1 cellular context compared by ENCODE assay signal in the genomic region with DNA sequence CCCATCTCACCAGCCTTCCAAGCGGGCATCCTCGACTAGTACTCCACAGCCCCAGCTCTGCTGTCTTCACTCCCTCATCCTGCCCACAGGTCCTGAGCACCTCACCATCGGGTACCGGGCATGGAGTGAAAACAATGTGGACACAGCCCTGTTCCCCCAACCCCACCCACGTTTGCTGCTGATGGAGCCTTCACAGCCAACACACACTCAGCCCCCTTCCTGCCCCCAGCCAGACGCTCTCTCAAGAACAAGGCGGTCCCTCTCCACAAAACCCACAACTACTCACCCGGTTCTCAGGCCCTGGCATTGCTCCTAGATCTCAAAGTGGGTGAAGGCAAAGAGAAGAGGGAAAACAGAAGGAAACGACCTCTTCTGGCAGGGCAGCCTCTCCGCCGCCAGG.
TF ChIP-seq lines count a peak whose summit lies in the region.

No MANE protein-coding gene starts in this region.

TF ChIP-seq in H1, 55 proteins besides CTCF, POLR2A, EP300 and RAD21:
- no peak for TF ChIP-seq SP2 (IDR thresholded peaks at IDR 0.05; ENCODE audit: low read length)
- no peak for TF ChIP-seq GABPA (IDR thresholded peaks at IDR 0.05; ENCODE audit: borderline replicate concordance, insufficient read depth, low read length)
- no peak for TF ChIP-seq NRF1 (IDR thresholded peaks at IDR 0.05; ENCODE audit: low read depth, low read length)
- TF ChIP-seq KDM5A (IDR thresholded peaks at IDR 0.05; ENCODE audit: low read length), result no peak
- TF ChIP-seq CREB1 (IDR thresholded peaks at IDR 0.05), result no peak
- no peak for TF ChIP-seq TCF12 (IDR thresholded peaks at IDR 0.05; ENCODE audit: low read depth, low read length)
- no peak for TF ChIP-seq BRCA1 (IDR thresholded peaks at IDR 0.05; ENCODE audit: low read depth, low read length)
- TF ChIP-seq JUND (IDR thresholded peaks at IDR 0.05; ENCODE audit: low read length), result no peak
- no peak for TF ChIP-seq EZH2 (IDR thresholded peaks at IDR 0.05; ENCODE audit: low read depth, low read length, severe bottlenecking)
- TF ChIP-seq FOSL1 (IDR thresholded peaks at IDR 0.05; ENCODE audit: insufficient read depth, low read depth, low read length), result no peak
- TF ChIP-seq TEAD4 (IDR thresholded peaks at IDR 0.05; ENCODE audit: low read depth, low read length), result no peak
- no peak for TF ChIP-seq ZNF274 (IDR thresholded peaks at IDR 0.05; ENCODE audit: borderline replicate concordance, extremely low read depth, low read length)
- TF ChIP-seq RFX5 (IDR thresholded peaks at IDR 0.05; ENCODE audit: borderline replicate concordance, low read depth, low read length), result no peak
- no peak for TF ChIP-seq MAFK (IDR thresholded peaks at IDR 0.05; ENCODE audit: low read depth, low read length)
- TF ChIP-seq, protein P1, sequence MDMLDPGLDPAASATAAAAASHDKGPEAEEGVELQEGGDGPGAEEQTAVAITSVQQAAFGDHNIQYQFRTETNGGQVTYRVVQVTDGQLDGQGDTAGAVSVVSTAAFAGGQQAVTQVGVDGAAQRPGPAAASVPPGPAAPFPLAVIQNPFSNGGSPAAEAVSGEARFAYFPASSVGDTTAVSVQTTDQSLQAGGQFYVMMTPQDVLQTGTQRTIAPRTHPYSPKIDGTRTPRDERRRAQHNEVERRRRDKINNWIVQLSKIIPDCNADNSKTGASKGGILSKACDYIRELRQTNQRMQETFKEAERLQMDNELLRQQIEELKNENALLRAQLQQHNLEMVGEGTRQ (IDR thresholded peaks at IDR 0.05; ENCODE audit: low read length), result no peak
- TF ChIP-seq SIRT6 (IDR thresholded peaks at IDR 0.05; ENCODE audit: low read length), result no peak
